In genomic region chr11:130069684-130070108, GRCh38 we compare ENCODE assay signal across 1 cellular context.
TF ChIP-seq lines count a peak whose summit lies in the region.

Gene APLP2 (plus strand): TSS chr11:130069894. CDS start chr11:130069978, 84 bp downstream.

TF ChIP-seq in H1, 55 proteins besides CTCF, POLR2A, EP300 and RAD21:
- TF ChIP-seq KDM5A (IDR thresholded peaks at IDR 0.05; ENCODE audit: low read length) (no peak), TEAD4 (IDR thresholded peaks at IDR 0.05; ENCODE audit: low read depth, low read length) (no peak), KDM1A (IDR thresholded peaks at IDR 0.05; ENCODE audit: borderline replicate concordance, low read length) (no peak), SAP30 (IDR thresholded peaks at IDR 0.05; ENCODE audit: insufficient read depth, insufficient replicate concordance, low read length) (no peak), SP4 (IDR thresholded peaks at IDR 0.05; ENCODE audit: low read length) (0 out of 2 replicates have a peak, but pooled peaks have one; percentile 46), YY1 (IDR thresholded peaks at IDR 0.05; ENCODE audit: low read depth, low read length) (no peak; the same call in 1 of the 2 replicates), GABPA (IDR thresholded peaks at IDR 0.05; ENCODE audit: borderline replicate concordance, insufficient read depth, low read length) (peak; percentile 11; the same call in 1 of the 2 replicates), NRF1 (IDR thresholded peaks at IDR 0.05; ENCODE audit: low read depth, low read length) (no peak), SIX5 (IDR thresholded peaks at IDR 0.05; ENCODE audit: low read depth, low read length) (no peak), RXRA (IDR thresholded peaks at IDR 0.05; ENCODE audit: insufficient read depth, low read depth, low read length) (no peak), CHD1 (IDR thresholded peaks at IDR 0.05; ENCODE audit: low read depth, low read length) (no peak), SRF (IDR thresholded peaks at IDR 0.05; ENCODE audit: low read depth, low read length) (no peak), ZNF274 (IDR thresholded peaks at IDR 0.05; ENCODE audit: borderline replicate concordance, extremely low read depth, low read length) (no peak), RFX5 (IDR thresholded peaks at IDR 0.05; ENCODE audit: borderline replicate concordance, low read depth, low read length) (no peak), HDAC6 (IDR thresholded peaks at IDR 0.05; ENCODE audit: low read depth, low read length) (no peak), BRCA1 (IDR thresholded peaks at IDR 0.05; ENCODE audit: low read depth, low read length) (no peak), EZH2 (IDR thresholded peaks at IDR 0.05; ENCODE audit: low read depth, low read length, severe bottlenecking) (no peak), TAF1 (IDR thresholded peaks at IDR 0.05; ENCODE audit: low read depth, low read length) (peak; percentile 100), RNF2 (IDR thresholded peaks at IDR 0.05; ENCODE audit: borderline replicate concordance, low read depth, low read length, missing control alignments, poor library complexity, severe bottlenecking) (no peak), CREB1 (IDR thresholded peaks at IDR 0.05) (0 out of 2 replicates have a peak, but pooled peaks have one; percentile 56), ATF2 (IDR thresholded peaks at IDR 0.05; ENCODE audit: low read length) (no peak), NANOG (IDR thresholded peaks at IDR 0.05; ENCODE audit: insufficient read depth, low read depth, low read length, poor library complexity, severe bottlenecking) (no peak), CBX8 (IDR thresholded peaks at IDR 0.05; ENCODE audit: borderline replicate concordance, low read depth, low read length) (no peak), SUZ12 (IDR thresholded peaks at IDR 0.05; ENCODE audit: low read length) (no peak), FOSL1 (IDR thresholded peaks at IDR 0.05; ENCODE audit: insufficient read depth, low read depth, low read length) (no peak), PHF8 (conservative IDR thresholded peaks at IDR 0.05; ENCODE audit: low read depth, low read length) (peak; percentile 83), CHD7 (IDR thresholded peaks at IDR 0.05; ENCODE audit: insufficient replicate concordance, low read length) (no peak), TAF7 (optimal IDR thresholded peaks at IDR 0.05; ENCODE audit: borderline replicate concordance, low read depth, low read length) (peak; percentile 98), EGR1 (IDR thresholded peaks at IDR 0.05; ENCODE audit: borderline replicate concordance, low read depth, low read length) (no peak), SP1 (IDR thresholded peaks at IDR 0.05; ENCODE audit: low read depth, low read length) (peak; percentile 73; the same call in 1 of the 2 replicates), TCF12 (IDR thresholded peaks at IDR 0.05; ENCODE audit: low read depth, low read length) (no peak), SIRT6 (IDR thresholded peaks at IDR 0.05; ENCODE audit: low read length) (no peak), BCL11A (IDR thresholded peaks at IDR 0.05; ENCODE audit: low read depth in 2 of 2, low read length in 2 of 2) (no peak), USF2 (IDR thresholded peaks at IDR 0.05; ENCODE audit: low read length) (no peak), SIN3A (conservative IDR thresholded peaks at IDR 0.05 in 1 of 2, IDR thresholded peaks at IDR 0.05 in 1 of 2; ENCODE audit: low read depth in 1 of 2, low read length in 2 of 2) (peak; percentile 39 to 68; a peak in 1 of 4 replicates), E2F6 (IDR thresholded peaks at IDR 0.05) (no peak), JUND (IDR thresholded peaks at IDR 0.05; ENCODE audit: low read length) (no peak), POU5F1 (IDR thresholded peaks at IDR 0.05; ENCODE audit: low read depth, low read length) (no peak), BACH1 (IDR thresholded peaks at IDR 0.05; ENCODE audit: low read length) (no peak), JUN (IDR thresholded peaks at IDR 0.05; ENCODE audit: low read depth, low read length) (no peak), GTF2F1 (IDR thresholded peaks at IDR 0.05; ENCODE audit: borderline replicate concordance, low read depth, low read length) (peak; percentile 89), TBP (IDR thresholded peaks at IDR 0.05; ENCODE audit: low read depth, low read length) (peak; percentile 97), ATF3 (IDR thresholded peaks at IDR 0.05; ENCODE audit: insufficient read depth, low read depth, low read length) (no peak), KDM4A (IDR thresholded peaks at IDR 0.05; ENCODE audit: low read depth, low read length, severe bottlenecking) (peak; percentile 85), CBX5 (IDR thresholded peaks at IDR 0.05; ENCODE audit: low read depth, low read length) (no peak), SP2 (IDR thresholded peaks at IDR 0.05; ENCODE audit: low read length) (no peak), ASH2L (IDR thresholded peaks at IDR 0.05; ENCODE audit: low read length) (no peak), RBBP5 (IDR thresholded peaks at IDR 0.05; ENCODE audit: borderline replicate concordance, low read depth, low read length) (peak; percentile 39; the same call in 1 of the 2 replicates), POLR2AphosphoS5 (IDR thresholded peaks at IDR 0.05; ENCODE audit: low read depth, low read length) (peak; percentile 97), CEBPB (IDR thresholded peaks at IDR 0.05; ENCODE audit: low read depth, low read length) (no peak), HDAC2 (IDR thresholded peaks at IDR 0.05; ENCODE audit: borderline replicate concordance in 1 of 2, low read depth in 2 of 2, low read length in 2 of 2) (no peak), CTBP2 (IDR thresholded peaks at IDR 0.05; ENCODE audit: borderline replicate concordance, insufficient read depth, insufficient read length, low read length) (no peak), MAFK (IDR thresholded peaks at IDR 0.05; ENCODE audit: low read depth, low read length) (no peak), CHD2 (IDR thresholded peaks at IDR 0.05; ENCODE audit: low read length) (no peak), MAX (IDR thresholded peaks at IDR 0.05) (no peak)
